8 cellular contexts compared by ENCODE assay signal in the genomic region with DNA sequence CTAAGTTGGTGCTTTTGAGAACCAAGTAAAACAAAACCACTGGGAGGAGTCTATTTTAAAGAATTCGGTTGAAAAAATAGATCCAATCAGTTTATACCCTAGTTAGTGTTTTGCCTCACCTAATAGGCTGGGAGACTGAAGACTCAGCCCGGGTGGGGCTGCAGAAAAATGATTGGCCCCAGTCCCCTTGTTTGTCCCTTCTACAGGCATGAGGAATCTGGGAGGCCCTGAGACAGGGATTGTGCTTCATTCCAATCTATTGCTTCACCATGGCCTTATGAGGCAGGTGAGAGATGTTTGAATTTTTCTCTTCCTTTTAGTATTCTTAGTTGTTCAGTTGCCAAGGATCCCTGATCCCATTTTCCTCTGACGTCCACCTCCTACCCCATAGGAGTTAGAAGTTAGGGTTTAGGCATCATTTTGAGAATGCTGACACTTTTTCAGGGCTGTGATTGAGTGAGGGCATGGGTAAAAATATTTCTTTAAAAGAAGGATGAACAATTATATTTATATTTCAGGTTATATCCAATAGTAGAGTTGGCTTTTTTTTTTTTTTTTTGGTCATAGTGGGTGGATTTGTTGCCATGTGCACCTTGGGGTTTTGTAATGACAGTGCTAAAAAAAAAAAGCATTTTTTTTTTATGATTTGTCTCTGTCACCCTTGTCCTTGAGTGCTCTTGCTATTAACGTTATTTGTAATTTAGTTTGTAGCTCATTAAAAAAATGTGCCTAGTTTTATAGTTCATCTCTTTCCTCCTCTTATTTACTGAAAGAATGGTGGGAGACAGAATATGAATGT. TPM values are rescaled to one million over a fixed set of nuclear protein-coding genes. Genes with fewer than 3 reads are reported as not detected.
DNase-seq lines count a peak whose midpoint lies in the region; ATAC-seq and TF ChIP-seq lines count a peak whose summit lies in the region.

No MANE protein-coding gene starts in this region.

- no peaks in the 10 kb centered on the region for H3K9me3 ChIP-seq in CD4-positive, alpha-beta memory T cell (ENCODE audit: control insufficient read depth in 1 of 2, low read length in 2 of 2)

- peaks cover 0 to 4% of the 10 kb centered on the region in 2 donors for H3K36me3 Mint-ChIP-seq in CD4-positive, alpha-beta memory T cell
- H3K36me3 Mint-ChIP-seq in nephron (ENCODE audit: low read depth): peaks cover 20% of the 10 kb centered on the region

- no peaks in the 10 kb centered on the region for H3K27me3 ChIP-seq in CD4-positive, alpha-beta memory T cell (ENCODE audit: insufficient read depth, low read length)

- DNase-seq in CD4-positive, alpha-beta memory T cell: no peak
- DNase-seq in LHCN-M2 (ENCODE audit: low read depth) (peak; percentile 78), dedifferentiated amniotic fluid mesenchymal stem cell (ENCODE audit: extremely low spot score) (peak; percentile 25), NCI-H2029 (lab: John Stamatoyannopoulos, UW) (no peak), retina (no peak)
- DNase-seq in activated effector memory CD4-positive, alpha-beta T cell treated with Interleukin-2 at 50 U/mL for 16 hours: no peak

- intact Hi-C loops in CD4-positive, alpha-beta memory T cell (cut with micrococcal nuclease): loop anchor here (2.0 kb wide), 1 partner anchor 15 kb away; no protein-coding TSS in a partner anchor

- peak overlapping the region; percentile 84 for H3K27ac ChIP-seq in CD4-positive, alpha-beta memory T cell (ENCODE audit: low read depth, low read length)

- H3K4me3 ChIP-seq in CD4-positive, alpha-beta memory T cell (ENCODE audit: low read length in 2 of 2): peak overlapping the region in 1 of 2 donors; percentile 72

- no peak for TF ChIP-seq CTCF in nephron (IDR thresholded peaks at IDR 0.05; ENCODE audit: unreplicated experiment in 3 of 3)

- ATAC-seq in GM18517 (IDR thresholded peaks at IDR 0.05; ENCODE audit: unreplicated experiment): no peak

- H3K36me3 ChIP-seq in CD4-positive, alpha-beta memory T cell (ENCODE audit: insufficient read depth, low read length): no peaks in the 10 kb centered on the region

- H3K4me1 Mint-ChIP-seq in CD4-positive, alpha-beta memory T cell: peaks cover 18 to 32% (median 26%) of the 10 kb centered on the region in 4 donors
- peaks cover 18% of the 10 kb centered on the region for H3K4me1 Mint-ChIP-seq in nephron

- POLR2A ChIA-PET in CD4-positive, alpha-beta memory T cell (lab: Charles Lee; ENCODE audit: partially characterized antibody): interaction anchor here (3.3 to 3.8 kb wide), 2 partner anchors 15 to 41 kb away, joined by 68 to 155 read pairs; partner anchors contain the start of genes DGKA and PYM1

- H3K4me3 Mint-ChIP-seq in CD4-positive, alpha-beta memory T cell: peak overlapping the region in 5 of 8 donors; percentile 11 to 59 (median 29)
- H3K4me3 Mint-ChIP-seq in nephron: peak overlapping the region in 2 of 3 experiments; percentile 54 to 68

- H3K27me3 Mint-ChIP-seq in CD4-positive, alpha-beta memory T cell: no peaks in the 10 kb centered on the region
- H3K27me3 Mint-ChIP-seq in nephron (ENCODE audit: low read depth): no peaks in the 10 kb centered on the region

- peaks cover 43% of the 10 kb centered on the region for H3K4me1 ChIP-seq in CD4-positive, alpha-beta memory T cell (ENCODE audit: insufficient read depth, low read length)

- peak overlapping the region in 1 of 7 donors; percentile 78 for H3K27ac Mint-ChIP-seq in CD4-positive, alpha-beta memory T cell
- no peak overlapping the region for H3K27ac Mint-ChIP-seq in nephron

- no peaks in the 10 kb centered on the region for H3K9me3 Mint-ChIP-seq in CD4-positive, alpha-beta memory T cell
- H3K9me3 Mint-ChIP-seq in nephron: no peaks in the 10 kb centered on the region

- CTCF ChIA-PET in CD4-positive, alpha-beta memory T cell (lab: Charles Lee; ENCODE audit: partially characterized antibody): no interaction called here

RNA-seq across cellular contexts. Expression of gene RAB5B, which starts 1.6 kb away (rescaled TPM):
- 100 to 1,000 TPM; 106 to 112 TPM for total RNA-seq in CD4-positive, alpha-beta memory T cell
- polyA plus RNA-seq in CD4-positive, alpha-beta memory T cell: 10 to 100 TPM; 67.5 to 80.8 TPM
- total RNA-seq in LHCN-M2 (2014; rRNA removed): 46.7 and 60.3 TPM in 2 replicates
- polyA plus RNA-seq in LHCN-M2 (2012): 58.5 TPM

RNA-seq across cellular contexts. Expression of gene CDK2, which starts 5.6 kb away (rescaled TPM):
- 10 to 100 TPM; 17.5 to 21.5 TPM for total RNA-seq in CD4-positive, alpha-beta memory T cell
- 1 to 10 TPM; 4.7 to 5.7 TPM for polyA plus RNA-seq in CD4-positive, alpha-beta memory T cell
- 64.4 and 66.5 TPM in 2 replicates for total RNA-seq in LHCN-M2 (2014; rRNA removed)
- 43.7 TPM for polyA plus RNA-seq in LHCN-M2 (2012)

RNA-seq across cellular contexts. Expression of gene PMEL, which starts 6.4 kb away (rescaled TPM):
- not detected for total RNA-seq in CD4-positive, alpha-beta memory T cell
- not detected for polyA plus RNA-seq in CD4-positive, alpha-beta memory T cell
- 0.32 and 0.52 TPM in 2 replicates for total RNA-seq in LHCN-M2 (2014; rRNA removed)
- 0.64 TPM for polyA plus RNA-seq in LHCN-M2 (2012)

RNA-seq across cellular contexts. Expression of gene SUOX, which starts 24.8 kb away (rescaled TPM):
- total RNA-seq in CD4-positive, alpha-beta memory T cell: 1 to 10 TPM; 5.4 to 5.9 TPM
- not detected for polyA plus RNA-seq in CD4-positive, alpha-beta memory T cell
- total RNA-seq in LHCN-M2 (2014; rRNA removed): 16.1 and 21.8 TPM in 2 replicates
- 11.7 TPM for polyA plus RNA-seq in LHCN-M2 (2012)

RNA-seq across cellular contexts. Expression of gene DGKA, which starts 41.3 kb away (rescaled TPM):
- 1,000 to 10,000 TPM; 1,301 to 1,410 TPM for total RNA-seq in CD4-positive, alpha-beta memory T cell
- 100 to 1,000 TPM; 195 to 493 TPM for polyA plus RNA-seq in CD4-positive, alpha-beta memory T cell
- 56.0 and 71.4 TPM in 2 replicates for total RNA-seq in LHCN-M2 (2014; rRNA removed)
- 72.9 TPM for polyA plus RNA-seq in LHCN-M2 (2012)

Comparison
In these comparisons a context has a peak if more than half of its experiments do, and no peak if none do; other contexts are left out.
1. DNase-seq: peak in LHCN-M2 (single experiment) and dedifferentiated amniotic fluid mesenchymal stem cell (single experiment); none in CD4-positive, alpha-beta memory T cell (0 of 5), NCI-H2029 (single experiment), retina (single experiment) and activated effector memory CD4-positive, alpha-beta T cell treated with Interleukin-2 at 50 U/mL for 16 hours (single experiment).